10 cellular contexts compared by ENCODE assay signal in the genomic region with DNA sequence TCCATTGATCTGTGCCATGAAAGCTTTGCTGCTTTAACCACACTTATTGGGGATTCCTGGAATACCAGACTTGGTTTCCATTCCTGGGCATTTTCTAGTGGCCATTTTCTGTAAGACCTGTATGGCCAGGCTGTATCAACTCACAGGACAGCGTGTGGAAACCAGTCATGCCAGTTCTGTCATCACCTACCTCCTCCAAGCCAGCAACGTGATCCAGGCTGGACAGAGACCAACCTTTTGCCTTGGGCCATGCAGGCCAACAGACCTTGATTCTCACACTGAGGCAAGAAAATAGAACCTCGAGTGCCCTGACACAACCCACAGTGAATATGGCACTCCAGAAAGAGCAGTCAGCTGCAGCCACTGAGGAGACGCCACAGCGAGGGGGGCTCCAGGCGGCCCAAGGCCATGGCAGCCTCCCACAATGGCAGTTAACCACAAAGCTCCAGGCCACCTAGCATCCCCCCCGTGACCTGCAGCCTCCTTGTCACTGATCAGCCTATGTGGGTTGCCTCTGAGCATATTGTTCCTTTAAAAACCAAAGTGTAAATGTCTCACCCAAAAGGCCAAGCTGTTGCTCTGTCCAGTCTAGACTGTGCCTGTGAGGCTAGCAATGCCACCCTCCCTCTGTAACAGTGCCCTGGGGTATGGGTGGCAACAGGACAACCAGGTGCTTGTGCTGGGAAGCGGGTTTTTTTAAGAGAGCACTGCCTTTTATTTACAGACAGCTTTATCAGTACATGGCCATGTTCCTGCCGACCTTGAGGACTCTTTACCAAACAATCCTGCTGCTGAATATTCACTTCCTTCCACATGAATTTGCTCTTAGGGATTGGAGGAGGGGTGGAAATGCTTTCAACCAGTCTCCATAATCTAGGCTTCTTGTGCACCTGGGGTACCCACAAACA.
A peak's percentile ranks its signal among the peaks of the same experiment; 100 is the strongest.
DNase-seq lines count a peak whose midpoint lies in the region; ATAC-seq, FAIRE-seq and TF ChIP-seq lines count a peak whose summit lies in the region.
"Had no signal": no experiment of that assay in that cellular context is flagged by ENCODE, and none has a peak within 500 bp of the region (broad histone marks: within the 10 kb centered on the region; RNA-seq: fewer than 3 reads in every experiment).

No MANE protein-coding gene starts in this region.

- H3K27me3 ChIP-seq in body of pancreas: no peaks in the 10 kb centered on the region

- no peaks in the 10 kb centered on the region for H3K36me3 Mint-ChIP-seq in mesothelial cell of epicardium

- ATAC-seq in Right ventricle myocardium inferior (peak; percentile 79), body of pancreas (peak; percentile 84), HG02884 (IDR thresholded peaks at IDR 0.05; ENCODE audit: unreplicated experiment) (no peak)

- FAIRE-seq in H54 (lab: Jason Lieb, UNC): no peak

- intact Hi-C loops in Right ventricle myocardium inferior (cut with DNase I): loop anchor here (5.0 kb wide), 1 partner anchor 171 kb away; the partner anchor contains the start of gene HIF1A
- intact Hi-C loops in cardiac septum (cut with DNase I): loop anchor here (5.0 kb wide), 1 partner anchor 36 kb away; no protein-coding TSS in a partner anchor
- intact Hi-C loops in body of pancreas (cut with DNase I): no loop called here

- no peak for DNase-seq in Right ventricle myocardium inferior (ENCODE audit: missing footprints)
- no peak for DNase-seq in cardiac septum (ENCODE audit: low spot score)
- DNase-seq in body of pancreas: peak; percentile 93 to 97 (median 96)
- no peak for DNase-seq in mesothelial cell of epicardium (ENCODE audit: low spot score in 2 of 2, unreplicated experiment in 2 of 2)
- no peak for DNase-seq in SW 1271 (lab: John Stamatoyannopoulos, UW)
- no peak for DNase-seq in NCI-H446 (lab: John Stamatoyannopoulos, UW)
- no peak for DNase-seq in H54 (ENCODE audit: insufficient read length, low spot score)
- DNase-seq: cortex of kidney, nephron progenitor cell had no signal

- H3K27ac Mint-ChIP-seq in mesothelial cell of epicardium: peak overlapping the region; percentile 86

- no peak overlapping the region for H3K4me3 Mint-ChIP-seq in mesothelial cell of epicardium
- H3K4me3 Mint-ChIP-seq: nephron progenitor cell had no signal

- no peaks in the 10 kb centered on the region for H3K9me3 ChIP-seq in body of pancreas

- H3K27me3 Mint-ChIP-seq in mesothelial cell of epicardium (ENCODE audit: low read depth): no peaks in the 10 kb centered on the region

- peak in 4 of 7 experiments; percentile 43 to 61 (median 50) for TF ChIP-seq CTCF in body of pancreas (IDR thresholded peaks at IDR 0.05)
- TF ChIP-seq CTCF in mesothelial cell of epicardium (IDR thresholded peaks at IDR 0.05; ENCODE audit: unreplicated experiment): no peak

- peak overlapping the region; percentile 93 to 98 (median 98) for H3K27ac ChIP-seq in body of pancreas

- no peaks in the 10 kb centered on the region for H3K36me3 ChIP-seq in body of pancreas (replicated peaks in 1 of 2; ENCODE audit: insufficient read depth in 1 of 2, low read depth in 2 of 2)

- H3K4me1 Mint-ChIP-seq in mesothelial cell of epicardium: peaks cover 44% of the 10 kb centered on the region

- peaks cover 87% of the 10 kb centered on the region for H3K4me1 ChIP-seq in body of pancreas

- H3K4me3 ChIP-seq in body of pancreas: no peak overlapping the region

- 21 to 36% methylated on average over 7 to 9 of the region's 9 CpGs for WGBS in body of pancreas, 2 donors

- no peaks in the 10 kb centered on the region for H3K9me3 Mint-ChIP-seq in mesothelial cell of epicardium
- H3K9me3 Mint-ChIP-seq: nephron progenitor cell had no signal

- TF ChIP-seq POLR2A in body of pancreas (IDR thresholded peaks at IDR 0.05) (peak in 2 of 3 donors; percentile 62 to 66), H54 (IDR thresholded peaks at IDR 0.05; ENCODE audit: low read depth, low read length) (no peak)

Comparison
In these comparisons a context has a peak if more than half of its experiments do, and no peak if none do; other contexts are left out.
1. DNase-seq: peak in body of pancreas (4 of 4); none in Right ventricle myocardium inferior (single experiment), cardiac septum (single experiment), mesothelial cell of epicardium (0 of 2), SW 1271 (0 of 2), NCI-H446 (0 of 2) and H54 (single experiment).